Comparison of ENCODE assay signal across 11 cellular contexts in genomic region chr14:100106260-100106659, GRCh38. TPM values are rescaled to one million over a fixed set of nuclear protein-coding genes. Genes with fewer than 3 reads are reported as not detected.
DNase-seq lines count a peak whose midpoint lies in the region; TF ChIP-seq lines count a peak whose summit lies in the region.
"Had no signal": no experiment of that assay in that cellular context is flagged by ENCODE, and none has a peak within 500 bp of the region (broad histone marks: within the 10 kb centered on the region; RNA-seq: fewer than 3 reads in every experiment).

No MANE protein-coding gene starts in this region.

- H3K27me3 ChIP-seq in brain microvascular endothelial cell (replicated peaks) (no peaks in the 10 kb centered on the region), MG63 (no peaks in the 10 kb centered on the region)

- H3K36me3 ChIP-seq in brain microvascular endothelial cell (replicated peaks) = no peaks in the 10 kb centered on the region
- H3K36me3 ChIP-seq in MG63 = no peaks in the 10 kb centered on the region
- H3K36me3 ChIP-seq: prostate gland had no signal

- in situ Hi-C loops in brain microvascular endothelial cell (cut with HindIII; ENCODE audit: low pct_ligation_motif_present, low sequenced_read_pairs) = no loop called here

- TF ChIP-seq CTCF in brain microvascular endothelial cell (IDR thresholded peaks at IDR 0.05; ENCODE audit: low read depth, low read length, missing control alignments) = peak; percentile 18

- H3K4me3 ChIP-seq in brain microvascular endothelial cell (ENCODE audit: low read depth, low read length) (no peak overlapping the region), MG63 (no peak overlapping the region)
- H3K4me3 ChIP-seq: GM23248, prostate gland had no signal

- DNase-seq in NOMO-1 treated with DMSO at 0.1 percent for 48 hours (lab: John Stamatoyannopoulos, UW; ENCODE audit: unreplicated experiment) (peak; percentile 84), brain microvascular endothelial cell (no peak), SKM-1 (lab: John Stamatoyannopoulos, UW; ENCODE audit: unreplicated experiment) (no peak), inferior parietal cortex (ENCODE audit: extremely low spot score) (no peak), NCI-H1417 (lab: John Stamatoyannopoulos, UW) (no peak), MG63 (no peak)
- peak; percentile 56 for DNase-seq in activated CD4-positive, alpha-beta T cell treated with anti-CD3 and anti-CD28 coated beads, Interleukin-2, amount 50 U/mL, for 1 hour
- DNase-seq in stimulated activated CD4-positive, alpha-beta T cell treated with anti-CD3 and anti-CD28 coated beads, Interleukin-4, amount 100 ng/mL, for 4 hours = peak; percentile 34 to 44
- DNase-seq: GM23248, NCI-H748 treated with DMSO at 0.1 percent for 48 hours had no signal

- no peaks in the 10 kb centered on the region for H3K9me3 ChIP-seq in MG63
- H3K9me3 ChIP-seq: prostate gland had no signal

- H3K27ac ChIP-seq in brain microvascular endothelial cell = no peak overlapping the region
- H3K27ac ChIP-seq: GM23248 had no signal

RNA-seq across cellular contexts. Expression of gene EVL, which starts 41.0 kb away (rescaled TPM):
- 17.3 and 17.9 TPM in 2 replicates for total RNA-seq in MG63 (2014; rRNA removed; shearing (Covaris generic); ENCODE audit: low replicate concordance)

RNA-seq across cellular contexts. Expression of gene DEGS2, which starts 53.2 kb away (rescaled TPM):
- total RNA-seq in MG63 (2014; rRNA removed; shearing (Covaris generic); ENCODE audit: low replicate concordance) = not detected in 2 replicates

Comparison
In these comparisons a context has a peak if more than half of its experiments do, and no peak if none do; other contexts are left out.
1. DNase-seq: peak in NOMO-1 treated with DMSO at 0.1 percent for 48 hours (single experiment), activated CD4-positive, alpha-beta T cell treated with anti-CD3 and anti-CD28 coated beads, Interleukin-2, amount 50 U/mL, for 1 hour (single experiment) and stimulated activated CD4-positive, alpha-beta T cell treated with anti-CD3 and anti-CD28 coated beads, Interleukin-4, amount 100 ng/mL, for 4 hours (2 of 2); none in brain microvascular endothelial cell (single experiment), SKM-1 (single experiment), inferior parietal cortex (single experiment), NCI-H1417 (0 of 3) and MG63 (single experiment).